ENCODE assay signal across 20 cellular contexts in the genomic region with DNA sequence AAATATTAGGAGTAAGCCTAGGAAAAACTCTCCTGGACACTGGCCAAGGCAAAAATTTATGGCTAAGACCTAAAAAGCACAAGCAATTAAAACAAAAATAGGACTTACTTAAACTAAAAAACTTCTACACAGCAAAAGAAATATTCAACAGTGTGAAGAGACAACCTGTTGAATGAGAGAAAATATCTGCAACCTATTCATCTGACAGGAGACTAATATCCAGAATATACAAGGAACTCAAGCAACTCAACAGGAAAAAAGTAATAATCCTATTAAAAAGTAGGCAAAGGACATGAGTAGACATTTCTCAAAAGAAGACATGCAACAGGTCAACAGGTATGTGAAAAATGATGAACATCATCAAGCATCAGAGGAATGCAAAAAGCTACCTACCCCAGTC.
"Had no signal": no experiment of that assay in that cellular context is flagged by ENCODE, and none has a peak within 500 bp of the region (broad histone marks: within the 10 kb centered on the region; RNA-seq: fewer than 3 reads in every experiment).

No MANE protein-coding gene starts in this region.

- H3K27ac Mint-ChIP-seq: endodermal cell, mesothelial cell of epicardium had no signal

- H3K4me3 Mint-ChIP-seq: effector memory CD8-positive, alpha-beta T cell; endodermal cell; mesothelial cell of epicardium had no signal

- DNase-seq: effector CD8-positive, alpha-beta T cell; effector memory CD8-positive, alpha-beta T cell; endodermal cell; erythroblast; esophagus squamous epithelium; foreskin fibroblast; foreskin melanocyte; gastrocnemius medialis; glutamatergic neuron; head of caudate nucleus; heart right ventricle; hippocampal formation; left cardiac atrium; left lung; left ventricle myocardium superior; lower lobe of right lung; mesenchymal stem cell; mucosa of descending colon had no signal

- ATAC-seq: effector memory CD8-positive, alpha-beta T cell; esophagus mucosa; gastrocnemius medialis; heart right ventricle; left cardiac atrium; left lung; left ventricle myocardium superior; lower lobe of right lung; mucosa of descending colon had no signal

- H3K27me3 Mint-ChIP-seq: effector memory CD8-positive, alpha-beta T cell had no signal
